Comparison of ENCODE assay signal across 21 cellular contexts in genomic region chr15:29133791-29134190, GRCh38.
"Had no signal": no experiment of that assay in that cellular context is flagged by ENCODE, and none has a peak within 500 bp of the region (broad histone marks: within the 10 kb centered on the region; RNA-seq: fewer than 3 reads in every experiment).

No MANE protein-coding gene starts in this region.

- H3K36me3 ChIP-seq: esophagus muscularis mucosa, gastrocnemius medialis, left ventricle myocardium inferior, lower lobe of right lung, right lobe of liver, stomach, thoracic aorta had no signal

- H3K27ac ChIP-seq: epithelial cell of prostate, esophagus muscularis mucosa, gastrocnemius medialis, left ventricle myocardium inferior, lower lobe of right lung, right lobe of liver, skin epidermis, stomach, thoracic aorta had no signal

- H3K27me3 ChIP-seq: right lobe of liver had no signal

- DNase-seq: caudate nucleus; cortex of kidney; effector memory CD4-positive, alpha-beta T cell; gastrocnemius medialis; left cardiac atrium; left ventricle myocardium inferior; lower lobe of right lung; midbrain; naive B cell; stimulated activated CD4-positive, alpha-beta T cell treated with anti-CD3 and anti-CD28 coated beads, Interleukin-12 subunit alpha, Interleukin-12 subunit beta, amount 100 ng/mL, for 4 hours; stimulated activated naive CD4-positive, alpha-beta T cell; stomach; substantia nigra had no signal

- H3K9me3 Mint-ChIP-seq: memory B cell, nephron, type B pancreatic cell had no signal

- H3K4me1 Mint-ChIP-seq: memory B cell had no signal

- ATAC-seq: gastrocnemius medialis, left cardiac atrium, lower lobe of right lung, right lobe of liver had no signal

- H3K4me3 Mint-ChIP-seq: memory B cell, naive B cell, nephron, type B pancreatic cell had no signal

- H3K4me3 ChIP-seq: esophagus muscularis mucosa, gastrocnemius medialis, left ventricle myocardium inferior, lower lobe of right lung, right lobe of liver, skin epidermis, stomach, thoracic aorta had no signal

- H3K4me1 ChIP-seq: esophagus muscularis mucosa, gastrocnemius medialis, left ventricle myocardium inferior, lower lobe of right lung, right lobe of liver, stomach had no signal

- H3K9me3 ChIP-seq: esophagus muscularis mucosa, gastrocnemius medialis, left ventricle myocardium inferior, lower lobe of right lung, right lobe of liver, stomach, thoracic aorta had no signal

- H3K36me3 Mint-ChIP-seq: memory B cell, naive B cell, type B pancreatic cell had no signal

- H3K27ac Mint-ChIP-seq: memory B cell, type B pancreatic cell had no signal
